1 cellular context compared by ENCODE assay signal in the genomic region with DNA sequence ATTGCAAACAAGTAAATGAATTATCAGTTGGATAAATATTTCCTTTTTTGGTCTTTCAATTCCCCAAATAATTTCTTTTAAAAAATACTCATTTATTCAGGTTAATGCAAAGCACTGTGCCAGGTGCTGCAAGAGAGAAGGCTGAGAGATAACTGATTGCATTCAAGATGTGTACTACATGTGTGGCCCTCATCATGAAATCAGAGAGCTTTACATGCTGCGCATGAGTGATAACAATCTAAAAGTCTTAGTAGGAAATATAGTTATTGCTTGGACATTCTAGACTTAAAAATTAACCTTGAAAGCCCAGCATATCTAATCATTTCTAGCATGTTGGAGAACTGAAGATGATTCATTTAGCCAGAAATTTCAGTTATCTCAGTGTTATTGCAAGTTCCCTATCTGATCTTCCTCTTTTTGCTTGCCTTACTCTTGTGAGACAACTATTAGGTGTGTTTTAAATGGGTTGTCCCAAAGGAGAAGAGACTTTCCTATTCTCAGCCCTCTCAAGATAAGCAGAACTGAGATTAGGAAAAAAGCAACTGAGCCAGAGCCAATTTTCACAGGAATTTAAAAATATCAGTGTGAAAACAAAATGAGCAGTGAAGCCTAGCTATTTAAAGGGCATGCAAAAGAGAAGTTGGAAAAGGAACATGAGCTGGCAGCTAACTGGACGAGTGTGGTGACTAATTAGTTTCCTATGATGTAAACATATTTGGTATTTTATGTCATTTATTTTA.
TF ChIP-seq lines count a peak whose summit lies in the region.

No MANE protein-coding gene starts in this region.

TF ChIP-seq in HepG2, 621 proteins besides CTCF, POLR2A, EP300 and RAD21 (continued from another document):
- TF ChIP-seq SKIL (CRISPR knock-in tag; IDR thresholded peaks at IDR 0.05; ENCODE audit: borderline replicate concordance) (no peak), AKNA (CRISPR knock-in tag; IDR thresholded peaks at IDR 0.05; ENCODE audit: borderline replicate concordance) (no peak), FOXC1 (CRISPR knock-in tag; IDR thresholded peaks at IDR 0.05; ENCODE audit: borderline replicate concordance) (no peak), ZSCAN31 (CRISPR knock-in tag; IDR thresholded peaks at IDR 0.05; ENCODE audit: low read depth) (no peak), ZNF790 (CRISPR knock-in tag; IDR thresholded peaks at IDR 0.05; ENCODE audit: borderline replicate concordance) (no peak), REST (IDR thresholded peaks at IDR 0.05; ENCODE audit: borderline replicate concordance in 1 of 2, low read depth in 1 of 2, low read length in 2 of 2) (no peak), ZNF574 (CRISPR knock-in tag; IDR thresholded peaks at IDR 0.05) (no peak), SNAI1 (CRISPR knock-in tag; IDR thresholded peaks at IDR 0.05; ENCODE audit: borderline replicate concordance) (no peak), ZBTB49 (CRISPR knock-in tag; IDR thresholded peaks at IDR 0.05; ENCODE audit: borderline replicate concordance) (no peak), SALL2 (CRISPR knock-in tag; IDR thresholded peaks at IDR 0.05) (no peak), KLF13 (CRISPR knock-in tag; IDR thresholded peaks at IDR 0.05) (no peak), ZNF30 (CRISPR knock-in tag; IDR thresholded peaks at IDR 0.05) (no peak), ZNF562 (CRISPR knock-in tag; IDR thresholded peaks at IDR 0.05; ENCODE audit: borderline replicate concordance) (no peak), ZSCAN21 (CRISPR knock-in tag; IDR thresholded peaks at IDR 0.05; ENCODE audit: borderline replicate concordance) (no peak), MBNL3 (CRISPR knock-in tag; conservative IDR thresholded peaks at IDR 0.05) (no peak)
- TF ChIP-seq, protein P1, sequence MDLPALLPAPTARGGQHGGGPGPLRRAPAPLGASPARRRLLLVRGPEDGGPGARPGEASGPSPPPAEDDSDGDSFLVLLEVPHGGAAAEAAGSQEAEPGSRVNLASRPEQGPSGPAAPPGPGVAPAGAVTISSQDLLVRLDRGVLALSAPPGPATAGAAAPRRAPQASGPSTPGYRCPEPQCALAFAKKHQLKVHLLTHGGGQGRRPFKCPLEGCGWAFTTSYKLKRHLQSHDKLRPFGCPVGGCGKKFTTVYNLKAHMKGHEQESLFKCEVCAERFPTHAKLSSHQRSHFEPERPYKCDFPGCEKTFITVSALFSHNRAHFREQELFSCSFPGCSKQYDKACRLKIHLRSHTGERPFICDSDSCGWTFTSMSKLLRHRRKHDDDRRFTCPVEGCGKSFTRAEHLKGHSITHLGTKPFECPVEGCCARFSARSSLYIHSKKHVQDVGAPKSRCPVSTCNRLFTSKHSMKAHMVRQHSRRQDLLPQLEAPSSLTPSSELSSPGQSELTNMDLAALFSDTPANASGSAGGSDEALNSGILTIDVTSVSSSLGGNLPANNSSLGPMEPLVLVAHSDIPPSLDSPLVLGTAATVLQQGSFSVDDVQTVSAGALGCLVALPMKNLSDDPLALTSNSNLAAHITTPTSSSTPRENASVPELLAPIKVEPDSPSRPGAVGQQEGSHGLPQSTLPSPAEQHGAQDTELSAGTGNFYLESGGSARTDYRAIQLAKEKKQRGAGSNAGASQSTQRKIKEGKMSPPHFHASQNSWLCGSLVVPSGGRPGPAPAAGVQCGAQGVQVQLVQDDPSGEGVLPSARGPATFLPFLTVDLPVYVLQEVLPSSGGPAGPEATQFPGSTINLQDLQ (CRISPR knock-in tag; IDR thresholded peaks at IDR 0.05): no peak
- TF ChIP-seq, protein P2, sequence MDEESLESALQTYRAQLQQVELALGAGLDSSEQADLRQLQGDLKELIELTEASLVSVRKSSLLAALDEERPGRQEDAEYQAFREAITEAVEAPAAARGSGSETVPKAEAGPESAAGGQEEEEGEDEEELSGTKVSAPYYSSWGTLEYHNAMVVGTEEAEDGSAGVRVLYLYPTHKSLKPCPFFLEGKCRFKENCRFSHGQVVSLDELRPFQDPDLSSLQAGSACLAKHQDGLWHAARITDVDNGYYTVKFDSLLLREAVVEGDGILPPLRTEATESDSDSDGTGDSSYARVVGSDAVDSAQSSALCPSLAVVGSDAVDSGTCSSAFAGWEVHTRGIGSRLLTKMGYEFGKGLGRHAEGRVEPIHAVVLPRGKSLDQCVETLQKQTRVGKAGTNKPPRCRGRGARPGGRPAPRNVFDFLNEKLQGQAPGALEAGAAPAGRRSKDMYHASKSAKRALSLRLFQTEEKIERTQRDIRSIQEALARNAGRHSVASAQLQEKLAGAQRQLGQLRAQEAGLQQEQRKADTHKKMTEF (CRISPR knock-in tag; IDR thresholded peaks at IDR 0.05): no peak
- TF ChIP-seq, protein P3, sequence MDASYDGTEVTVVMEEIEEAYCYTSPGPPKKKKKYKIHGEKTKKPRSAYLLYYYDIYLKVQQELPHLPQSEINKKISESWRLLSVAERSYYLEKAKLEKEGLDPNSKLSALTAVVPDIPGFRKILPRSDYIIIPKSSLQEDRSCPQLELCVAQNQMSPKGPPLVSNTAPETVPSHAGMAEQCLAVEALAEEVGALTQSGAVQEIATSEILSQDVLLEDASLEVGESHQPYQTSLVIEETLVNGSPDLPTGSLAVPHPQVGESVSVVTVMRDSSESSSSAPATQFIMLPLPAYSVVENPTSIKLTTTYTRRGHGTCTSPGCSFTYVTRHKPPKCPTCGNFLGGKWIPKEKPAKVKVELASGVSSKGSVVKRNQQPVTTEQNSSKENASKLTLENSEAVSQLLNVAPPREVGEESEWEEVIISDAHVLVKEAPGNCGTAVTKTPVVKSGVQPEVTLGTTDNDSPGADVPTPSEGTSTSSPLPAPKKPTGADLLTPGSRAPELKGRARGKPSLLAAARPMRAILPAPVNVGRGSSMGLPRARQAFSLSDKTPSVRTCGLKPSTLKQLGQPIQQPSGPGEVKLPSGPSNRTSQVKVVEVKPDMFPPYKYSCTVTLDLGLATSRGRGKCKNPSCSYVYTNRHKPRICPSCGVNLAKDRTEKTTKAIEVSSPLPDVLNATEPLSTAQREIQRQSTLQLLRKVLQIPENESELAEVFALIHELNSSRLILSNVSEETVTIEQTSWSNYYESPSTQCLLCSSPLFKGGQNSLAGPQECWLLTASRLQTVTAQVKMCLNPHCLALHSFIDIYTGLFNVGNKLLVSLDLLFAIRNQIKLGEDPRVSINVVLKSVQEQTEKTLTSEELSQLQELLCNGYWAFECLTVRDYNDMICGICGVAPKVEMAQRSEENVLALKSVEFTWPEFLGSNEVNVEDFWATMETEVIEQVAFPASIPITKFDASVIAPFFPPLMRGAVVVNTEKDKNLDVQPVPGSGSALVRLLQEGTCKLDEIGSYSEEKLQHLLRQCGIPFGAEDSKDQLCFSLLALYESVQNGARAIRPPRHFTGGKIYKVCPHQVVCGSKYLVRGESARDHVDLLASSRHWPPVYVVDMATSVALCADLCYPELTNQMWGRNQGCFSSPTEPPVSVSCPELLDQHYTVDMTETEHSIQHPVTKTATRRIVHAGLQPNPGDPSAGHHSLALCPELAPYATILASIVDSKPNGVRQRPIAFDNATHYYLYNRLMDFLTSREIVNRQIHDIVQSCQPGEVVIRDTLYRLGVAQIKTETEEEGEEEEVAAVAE (CRISPR knock-in tag; IDR thresholded peaks at IDR 0.05; ENCODE audit: borderline replicate concordance): no peak
